In the genomic region with DNA sequence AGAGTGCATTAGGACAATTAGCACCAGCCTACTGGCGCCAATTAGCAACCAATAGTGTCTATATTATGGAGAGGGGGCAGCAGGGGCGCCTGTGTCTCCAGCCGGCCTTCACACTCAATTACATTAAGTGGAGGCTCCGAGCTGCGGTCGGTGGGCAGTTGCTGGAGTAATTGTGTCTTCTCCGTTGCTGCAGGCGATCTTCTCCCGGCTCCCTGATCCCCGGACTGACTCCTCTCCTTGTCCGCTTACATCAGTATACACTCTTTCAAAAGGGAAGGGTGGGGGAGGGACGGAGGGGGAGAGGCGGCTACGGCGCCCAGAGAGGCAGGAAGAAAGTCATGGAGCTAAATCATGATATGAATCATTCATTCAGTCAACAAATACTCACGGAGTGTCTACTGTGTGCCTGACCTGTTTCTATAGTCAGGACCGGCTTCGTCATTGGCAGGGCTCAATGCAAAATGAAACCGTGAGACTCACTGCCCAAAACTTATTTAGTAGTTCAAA, we compare ENCODE assay signal across 14 cellular contexts.
A peak's percentile ranks its signal among the peaks of the same experiment; 100 is the strongest.
DNase-seq lines count a peak whose midpoint lies in the region; ATAC-seq and TF ChIP-seq lines count a peak whose summit lies in the region.
"Had no signal": no experiment of that assay in that cellular context is flagged by ENCODE, and none has a peak within 500 bp of the region (broad histone marks: within the 10 kb centered on the region; RNA-seq: fewer than 3 reads in every experiment).

No MANE protein-coding gene starts in this region.

- H3K27me3 ChIP-seq in endodermal cell (ENCODE audit: control insufficient read depth, insufficient read depth, low read length, poor library complexity, severe bottlenecking), result peaks cover 14% of the 10 kb centered on the region
- H3K27me3 ChIP-seq: adrenal gland had no signal

- no peak overlapping the region for H3K4me3 Mint-ChIP-seq in endodermal cell
- H3K4me3 Mint-ChIP-seq: CD8-positive, alpha-beta T cell; stimulated activated naive CD8-positive, alpha-beta T cell treated with anti-CD3 and anti-CD28 coated beads, Interleukin-15, Interleukin-2, amounts not matched to agents 100 ng/mL and 50 ng/mL, for 24 hours had no signal

- peaks cover 4% of the 10 kb centered on the region for H3K9me3 Mint-ChIP-seq in endodermal cell
- H3K9me3 Mint-ChIP-seq: stimulated activated naive CD8-positive, alpha-beta T cell treated with anti-CD3 and anti-CD28 coated beads, Interleukin-15, Interleukin-2, amounts not matched to agents 100 ng/mL and 50 ng/mL, for 24 hours had no signal

- 92 to 96% methylated on average over 7 to 16 of the region's 19 CpGs for WGBS in endodermal cell (ENCODE audit: insufficient coverage in 1 of 2, insufficient read length in 1 of 2), 2 experiments

- DNase-seq in NCI-H82 treated with DMSO at 0.1 percent for 48 hours (lab: John Stamatoyannopoulos, UW; ENCODE audit: unreplicated experiment), result peak; percentile 51
- no peak for DNase-seq in endodermal cell
- peak; percentile 93 for DNase-seq in retina
- DNase-seq in left ventricle myocardium superior, result no peak
- DNase-seq in T-helper 2 cell, result no peak
- no peak for DNase-seq in DMS 273 (lab: John Stamatoyannopoulos, UW; ENCODE audit: unreplicated experiment)
- DNase-seq: activated T-cell treated with anti-CD3 and anti-CD28 coated beads for 4 hours; CD8-positive, alpha-beta T cell; NCI-H1092; NCI-H524 treated with DMSO at 0.1 percent for 48 hours had no signal

- no peak for TF ChIP-seq CTCF in endodermal cell (conservative IDR thresholded peaks at IDR 0.05)

- H3K4me1 Mint-ChIP-seq in endodermal cell, result peaks cover 2% of the 10 kb centered on the region

- H3K27ac ChIP-seq in endodermal cell (ENCODE audit: low read depth, low read length), result peak overlapping the region; percentile 57
- H3K27ac ChIP-seq: adrenal gland had no signal

- H3K27me3 Mint-ChIP-seq in endodermal cell (ENCODE audit: insufficient read depth), result peaks cover 9% of the 10 kb centered on the region
- H3K27me3 Mint-ChIP-seq: stimulated activated naive CD8-positive, alpha-beta T cell treated with anti-CD3 and anti-CD28 coated beads, Interleukin-15, Interleukin-2, amounts not matched to agents 100 ng/mL and 50 ng/mL, for 24 hours had no signal

- ATAC-seq in left ventricle myocardium superior (no peak), GM18498 (IDR thresholded peaks at IDR 0.05; ENCODE audit: unreplicated experiment) (no peak)
- ATAC-seq: CD8-positive, alpha-beta T cell had no signal

- peak overlapping the region; percentile 10; the same call in 1 of the 2 replicates for H3K9ac ChIP-seq in ES-I3 (ENCODE audit: low read depth, low read length)
- no peak overlapping the region for H3K9ac ChIP-seq in endodermal cell (ENCODE audit: extremely low read depth, low read length, poor library complexity, severe bottlenecking)

- no peaks in the 10 kb centered on the region for H3K36me3 ChIP-seq in ES-I3 (ENCODE audit: insufficient read depth, low read length)
- H3K36me3 ChIP-seq in endodermal cell (ENCODE audit: control insufficient read depth, insufficient read depth, low read length), result no peaks in the 10 kb centered on the region
- H3K36me3 ChIP-seq: adrenal gland had no signal

- intact Hi-C loops in left ventricle myocardium superior (cut with micrococcal nuclease), result no loop called here

- H3K27ac Mint-ChIP-seq in endodermal cell, result no peak overlapping the region
- H3K27ac Mint-ChIP-seq: CD8-positive, alpha-beta T cell; stimulated activated naive CD8-positive, alpha-beta T cell treated with anti-CD3 and anti-CD28 coated beads, Interleukin-15, Interleukin-2, amounts not matched to agents 100 ng/mL and 50 ng/mL, for 24 hours had no signal

- H3K4me1 ChIP-seq in ES-I3 (ENCODE audit: insufficient read depth, low read length) (no peaks in the 10 kb centered on the region), endodermal cell (ENCODE audit: control insufficient read depth, insufficient read depth, low read length) (no peaks in the 10 kb centered on the region)
- H3K4me1 ChIP-seq: adrenal gland had no signal

- H3K4me3 ChIP-seq in endodermal cell (ENCODE audit: low read length), result no peak overlapping the region
- H3K4me3 ChIP-seq: adrenal gland had no signal

- no peaks in the 10 kb centered on the region for H3K36me3 Mint-ChIP-seq in endodermal cell (ENCODE audit: low read depth)
- H3K36me3 Mint-ChIP-seq: CD8-positive, alpha-beta T cell had no signal

- H3K9me3 ChIP-seq in ES-I3 (ENCODE audit: control insufficient read depth, insufficient read depth, low read length), result no peaks in the 10 kb centered on the region
- H3K9me3 ChIP-seq in endodermal cell (ENCODE audit: control insufficient read depth, low read length), result no peaks in the 10 kb centered on the region
- H3K9me3 ChIP-seq: adrenal gland had no signal

Comparison
In these comparisons a context has a peak if more than half of its experiments do, and no peak if none do; other contexts are left out.
1. DNase-seq: peak in NCI-H82 treated with DMSO at 0.1 percent for 48 hours (single experiment) and retina (single experiment); none in endodermal cell (single experiment), left ventricle myocardium superior (single experiment), T-helper 2 cell (0 of 5) and DMS 273 (single experiment).